Comparison of ENCODE assay signal across 8 cellular contexts in genomic region chr14:50943261-50943942, GRCh38. TPM values are rescaled to one million over a fixed set of nuclear protein-coding genes. Genes with fewer than 3 reads are reported as not detected.
DNase-seq lines count a peak whose midpoint lies in the region; ATAC-seq and TF ChIP-seq lines count a peak whose summit lies in the region.

No MANE protein-coding gene starts in this region.

- H4K20me1 ChIP-seq in HCT116 (ENCODE audit: insufficient read depth) (peaks cover 8% of the 10 kb centered on the region), SK-N-SH (ENCODE audit: insufficient read depth) (no peaks in the 10 kb centered on the region)

- peaks cover 0 to 12% (median 3%) of the 10 kb centered on the region in 3 donors for H3K36me3 Mint-ChIP-seq in naive thymus-derived CD8-positive, alpha-beta T cell

- H3K27me3 Mint-ChIP-seq in naive thymus-derived CD8-positive, alpha-beta T cell, result peaks cover 24 to 38% (median 32%) of the 10 kb centered on the region in 5 donors

- H3K4me3 Mint-ChIP-seq in naive thymus-derived CD8-positive, alpha-beta T cell, result peak overlapping the region; percentile 33 to 90 (median 76)

- TF ChIP-seq EP300 in SK-N-SH (IDR thresholded peaks at IDR 0.05; ENCODE audit: borderline replicate concordance in 1 of 2, low read depth in 1 of 2, low read length in 1 of 2), result no peak
- no peak for TF ChIP-seq EP300 in esophagus muscularis mucosa (IDR thresholded peaks at IDR 0.05)

- no peak for TF ChIP-seq RAD21 in HCT116 (IDR thresholded peaks at IDR 0.05; ENCODE audit: low read depth)
- TF ChIP-seq RAD21 in SK-N-SH (IDR thresholded peaks at IDR 0.05; ENCODE audit: low read length), result no peak

- H3K36me3 ChIP-seq in HCT116 (ENCODE audit: control insufficient read depth in 1 of 2, insufficient read depth in 2 of 2, low read length in 2 of 2) (peaks cover 6 to 15% of the 10 kb centered on the region in 2 experiments; a peak in 3 of 4 replicates), SK-N-SH (replicated peaks in 1 of 2; ENCODE audit: control insufficient read depth in 1 of 2, insufficient read depth in 2 of 2, low read length in 1 of 2) (no peaks in the 10 kb centered on the region), esophagus muscularis mucosa (no peaks in the 10 kb centered on the region)

- peak overlapping the region; percentile 97 for H3K9ac ChIP-seq in HCT116 (ENCODE audit: low read length)
- H3K9ac ChIP-seq in SK-N-SH, result peak overlapping the region; percentile 77

- H3K9me2 ChIP-seq in HCT116 (ENCODE audit: insufficient read depth) (no peaks in the 10 kb centered on the region), SK-N-SH (no peaks in the 10 kb centered on the region)

- peak overlapping the region; percentile 77 to 95 for H3K4me3 ChIP-seq in HCT116 (replicated peaks in 1 of 2; ENCODE audit: low read depth in 1 of 2, low read length in 2 of 2)
- peak overlapping the region; percentile 74 to 79 for H3K4me3 ChIP-seq in SK-N-SH (ENCODE audit: low read depth in 2 of 2, low read length in 1 of 2)
- H3K4me3 ChIP-seq in esophagus muscularis mucosa, result peak overlapping the region; percentile 75 to 94 (median 84)

- TF ChIP-seq CTCF in HCT116 (IDR thresholded peaks at IDR 0.05 in 2 of 3, conservative IDR thresholded peaks at IDR 0.05 in 1 of 3; ENCODE audit: borderline replicate concordance in 1 of 3, insufficient read depth in 1 of 3, low read depth in 2 of 3, low read length in 2 of 3) (no peak), SK-N-SH (IDR thresholded peaks at IDR 0.05) (no peak), esophagus muscularis mucosa (IDR thresholded peaks at IDR 0.05) (no peak)

- H3K4me2 ChIP-seq in HCT116 (ENCODE audit: low read length) (peak overlapping the region; percentile 87), SK-N-SH (peak overlapping the region; percentile 77)

- RAD21 ChIA-PET in HCT116 (lab: Charles Lee; ENCODE audit: low non-redundant PET in 1 of 2, low total read pairs in 2 of 2, uncharacterized antibody in 2 of 2, unreplicated experiment in 2 of 2), result interaction anchor here in 1 of 2 experiments (1.4 kb wide), 1 partner anchor 12 kb away, joined by 3 read pairs; no protein-coding TSS in a partner anchor

- H2AFZ ChIP-seq in HCT116 (ENCODE audit: low read depth, low read length, poor library complexity, severe bottlenecking) (no peak overlapping the region), SK-N-SH (ENCODE audit: low read depth) (peak overlapping the region; percentile 99; the same call in 1 of the 2 replicates)

- DNase-seq in HCT116 (ENCODE audit: low read depth, low spot score) (peak; percentile 31), SK-N-SH (no peak), esophagus muscularis mucosa (ENCODE audit: extremely low spot score) (no peak), NCI-H2081 treated with DMSO at 0.1 percent for 48 hours (lab: John Stamatoyannopoulos, UW) (no peak)
- DNase-seq in naive thymus-derived CD8-positive, alpha-beta T cell, result no peak
- DNase-seq in stimulated activated CD4-positive, alpha-beta T cell treated with anti-CD3 and anti-CD28 coated beads, Interleukin-12 subunit alpha, Interleukin-12 subunit beta, amount 100 ng/mL, for 4 hours, result no peak

- 72% methylated on average over 22 of the region's 26 CpGs for WGBS in SK-N-SH (ENCODE audit: low lambda C conversion rate)
- WGBS in esophagus muscularis mucosa, result 21% methylated on average over 14 of the region's 26 CpGs

- BruUV-seq in HCT116 (replicated peaks; lab: Mats Ljungman, UMichigan), result TSS peak; percentile 38

- CTCF ChIA-PET in HCT116 (lab: Charles Lee) (interaction anchor here (2.1 kb wide), 1 partner anchor 11 kb away, joined by 10 read pairs; no protein-coding TSS in a partner anchor), SK-N-SH (lab: Yijun Ruan, JAX) (interaction anchor here (1.1 to 1.8 kb wide), 3 partner anchors 10 to 276 kb away, joined by 4 to 6 read pairs (median 5); no protein-coding TSS in a partner anchor)

- H3F3A ChIP-seq in SK-N-SH (replicated peaks; ENCODE audit: insufficient read depth), result peaks cover 12% of the 10 kb centered on the region

- H3K27me3 ChIP-seq in HCT116 (ENCODE audit: insufficient read depth, low read length) (no peaks in the 10 kb centered on the region), SK-N-SH (ENCODE audit: insufficient read depth) (no peaks in the 10 kb centered on the region), esophagus muscularis mucosa (no peaks in the 10 kb centered on the region)

- ATAC-seq in HCT116 (peak; percentile 70), GM21619 (IDR thresholded peaks at IDR 0.05; ENCODE audit: unreplicated experiment) (no peak), GM18907 (IDR thresholded peaks at IDR 0.05; ENCODE audit: unreplicated experiment) (no peak)
- ATAC-seq in naive thymus-derived CD8-positive, alpha-beta T cell, result no peak

- H3K9me3 Mint-ChIP-seq in naive thymus-derived CD8-positive, alpha-beta T cell, result peaks cover 0 to 5% (median 0%) of the 10 kb centered on the region in 9 donors

- H3K4me1 Mint-ChIP-seq in naive thymus-derived CD8-positive, alpha-beta T cell, result peaks cover 6 to 16% (median 15%) of the 10 kb centered on the region in 4 donors

- POLR2A ChIA-PET in HCT116 (lab: Charles Lee), result interaction anchor here (0.6 to 2.6 kb wide), 4 partner anchors 10 to 260 kb away, joined by 3 to 11 read pairs (median 8); no protein-coding TSS in a partner anchor
- POLR2A ChIA-PET in SK-N-SH (lab: Yijun Ruan, JAX), result no interaction called here
- POLR2A ChIA-PET in naive thymus-derived CD8-positive, alpha-beta T cell (lab: Charles Lee), result no interaction called here

- H3K27ac Mint-ChIP-seq in naive thymus-derived CD8-positive, alpha-beta T cell, result peak overlapping the region in 2 of 10 donors; percentile 24 to 71

- H3K4me1 ChIP-seq in HCT116 (ENCODE audit: control insufficient read depth in 1 of 2, insufficient read depth in 2 of 2, low read length in 2 of 2) (peaks cover 3 to 12% of the 10 kb centered on the region in 2 experiments; a peak in 3 of 4 replicates), SK-N-SH (ENCODE audit: control insufficient read depth in 1 of 2, insufficient read depth in 2 of 2, low read depth in 1 of 2, low read length in 1 of 2) (peaks cover 0 to 10% of the 10 kb centered on the region in 2 experiments; a peak in 1 of 4 replicates), esophagus muscularis mucosa (peaks cover 8 to 18% (median 18%) of the 10 kb centered on the region in 4 donors)

- no peaks in the 10 kb centered on the region for H3K9me3 ChIP-seq in HCT116 (ENCODE audit: control insufficient read depth in 1 of 2, insufficient read depth in 1 of 2, low read depth in 1 of 2, low read length in 2 of 2)
- no peaks in the 10 kb centered on the region for H3K9me3 ChIP-seq in SK-N-SH
- no peaks in the 10 kb centered on the region for H3K9me3 ChIP-seq in esophagus muscularis mucosa

- H3K79me2 ChIP-seq in HCT116 (ENCODE audit: insufficient read depth, low read length), result peaks cover 58% of the 10 kb centered on the region
- H3K79me2 ChIP-seq in SK-N-SH (ENCODE audit: insufficient read depth), result no peaks in the 10 kb centered on the region

- intact Hi-C loops in HCT116 (cut with micrococcal nuclease) (no loop called here), esophagus muscularis mucosa (cut with DNase I) (no loop called here)

- H3K27ac ChIP-seq in HCT116 (ENCODE audit: low read depth, low read length), result peak overlapping the region; percentile 95
- no peak overlapping the region for H3K27ac ChIP-seq in SK-N-SH (ENCODE audit: low read depth in 2 of 2, low read length in 1 of 2)
- peak overlapping the region; percentile 77 to 85 (median 81) for H3K27ac ChIP-seq in esophagus muscularis mucosa (replicated peaks in 1 of 4)

- TF ChIP-seq POLR2A in HCT116 (IDR thresholded peaks at IDR 0.05; ENCODE audit: borderline replicate concordance, extremely low read depth, insufficient read depth, insufficient read length) (no peak), esophagus muscularis mucosa (IDR thresholded peaks at IDR 0.05; ENCODE audit: low read depth) (no peak)

TF ChIP-seq in HCT116, 20 proteins besides CTCF, POLR2A, EP300 and RAD21 (continues in another document):
- peak; percentile 78 for TF ChIP-seq EGR1 (IDR thresholded peaks at IDR 0.05; ENCODE audit: low read depth)

TF ChIP-seq in SK-N-SH, 30 proteins besides CTCF, POLR2A, EP300 and RAD21:
- no peak for TF ChIP-seq REST (IDR thresholded peaks at IDR 0.05; ENCODE audit: low read depth, low read length)
TF ChIP-seq in SK-N-SH: peak in this region for 0.

RNA-seq across cellular contexts. Expression of gene PYGL, which starts 0.9 kb away (rescaled TPM):
- total RNA-seq in HCT116 (2021; ENCODE audit: unreplicated experiment) (173 TPM), esophagus muscularis mucosa (10 to 100 TPM; 15.0 to 28.5 (median 20.6) TPM)
- polyA plus RNA-seq in HCT116 (2012), result 152 and 179 TPM in 2 replicates
- 60.2 and 66.4 TPM in 2 replicates for polyA plus RNA-seq in SK-N-SH (2012; rRNA removed)
- polyA plus RNA-seq in SK-N-SH (2012; cell fraction: cytosol; rRNA removed), result 62.8 and 70.4 TPM in 2 replicates
- 48.1 and 72.3 TPM in 2 replicates for polyA plus RNA-seq in SK-N-SH (2012; cell fraction: nucleus; rRNA removed)
- total RNA-seq in naive thymus-derived CD8-positive, alpha-beta T cell, result under 1 TPM; 0.33 to 0.39 TPM
- polyA plus RNA-seq in naive thymus-derived CD8-positive, alpha-beta T cell, result under 1 TPM in 2 of 3 donors, not detected in 1; 0.06 to 0.10 TPM

Comparison
In these comparisons a context has a peak if more than half of its experiments do, and no peak if none do; other contexts are left out.
1. H3K27ac ChIP-seq: peak in HCT116 (single experiment) and esophagus muscularis mucosa (4 of 4); none in SK-N-SH (0 of 2).
2. RNA of gene PYGL, which starts 0.9 kb away (total RNA-seq): 173 TPM in HCT116 (single experiment) and 15.0 to 28.5 TPM in esophagus muscularis mucosa; 0.33 to 0.39 TPM in naive thymus-derived CD8-positive, alpha-beta T cell; every median in the first group is over 10 times any median in the second.
3. Of the 11 proteins assayed by ChIP-seq in both SK-N-SH and HCT116: peak only in SK-N-SH: none; only in HCT116: POLR2AphosphoS5 and SIN3A; in both: none; in neither: 9.
4. Peak in every context shown above with its lines, with median percentiles within 50 percentile points of each other: H3K4me3 ChIP-seq.